Comparison of ENCODE assay signal across 7 cellular contexts in genomic region chr13:46535002-46535401, GRCh38.
"Had no signal": no experiment of that assay in that cellular context is flagged by ENCODE, and none has a peak within 500 bp of the region (broad histone marks: within the 10 kb centered on the region; RNA-seq: fewer than 3 reads in every experiment).

No MANE protein-coding gene starts in this region.

- H3K4me2 ChIP-seq: GM23338 had no signal

- H3K27ac ChIP-seq: HL-60 had no signal

- H3K4me3 Mint-ChIP-seq: GM23338, H9, IgD-negative memory B cell had no signal

- H3K4me3 ChIP-seq: GM23338 had no signal

- DNase-seq: H9, HCEC 1CT, KBM-7 had no signal

- H3K9me3 Mint-ChIP-seq: GM23338, H9, IgD-negative memory B cell had no signal

- ATAC-seq: GM23338, HepG2 had no signal

- H3K4me1 Mint-ChIP-seq: GM23338, H9 had no signal

- H3K27ac Mint-ChIP-seq: GM23338, H9, IgD-negative memory B cell had no signal
